Comparison of ENCODE assay signal across 34 cellular contexts in genomic region chr15:101543026-101543390, GRCh38.
"Had no signal": no experiment of that assay in that cellular context is flagged by ENCODE, and none has a peak within 500 bp of the region (broad histone marks: within the 10 kb centered on the region; RNA-seq: fewer than 3 reads in every experiment).

No MANE protein-coding gene starts in this region.

- ATAC-seq: activated CD8-positive, alpha-beta T cell treated with anti-CD3 and anti-CD28 coated beads for 36 hours; activated naive CD4-positive, alpha-beta T cell treated with anti-CD3 and anti-CD28 coated beads, Interleukin-2, amount 50 U/mL, for 72 hours; activated T-cell treated with anti-CD3 and anti-CD28 coated beads, Interleukin-2, amount 50 U/mL, for 4 hours; activated T-cell treated with anti-CD3 and anti-CD28 coated beads, Interleukin-2, amount 50 U/mL, for 72 hours; activated T-helper 17 cell treated with anti-CD3 and anti-CD28 coated beads, Interleukin-2, amount 50 U/mL, for 72 hours had no signal

- H3K27ac Mint-ChIP-seq: activated B cell treated with CpG ODN at 0.5 μM for 24 hours; activated CD4-positive, alpha-beta memory T cell treated with anti-CD3 and anti-CD28 coated beads for 36 hours; activated CD4-positive, alpha-beta T cell treated with anti-CD3 and anti-CD28 coated beads, Interleukin-2, amount 10 ng/mL, durations not matched to agents 24 days and 14 days; activated CD8-positive, alpha-beta T cell treated with anti-CD3 and anti-CD28 coated beads for 36 hours; activated naive CD4-positive, alpha-beta T cell treated with anti-CD3 and anti-CD28 coated beads for 36 hours; activated naive CD4-positive, alpha-beta T cell treated with anti-CD3 and anti-CD28 coated beads, Interleukin-2, amount 50 U/mL, for 72 hours; activated naive CD8-positive, alpha-beta T cell treated with anti-CD3 and anti-CD28 coated beads for 36 hours; activated T-cell treated with anti-CD3 and anti-CD28 coated beads, Interleukin-2, amount 50 U/mL, for 72 hours; activated T-helper 1 cell treated with anti-CD3 and anti-CD28 coated beads, Interleukin-12 subunit alpha, Interleukin-12 subunit beta, Interleukin-2, Interleukin-4 antibody, amounts not matched to agents 30 ng/mL and 10 ng/mL and 1 ng/mL, durations not matched to agents 14 hours and 24 hours and 36 hours; activated T-helper 17 cell treated with anti-CD3 and anti-CD28 coated beads, Interleukin-2, amount 50 U/mL, for 72 hours; T-helper 1 cell treated with Interleukin-12 subunit alpha and Interleukin-12 subunit beta and Interleukin-4 antibody, amounts not matched to agents 30 μg/mL and 1 μg/mL, for 36 hours; T-helper 2 cell treated with Interferon-gamma antibody and Interleukin-4, amounts not matched to agents 5 μg/mL and 100 μg/mL, for 36 hours had no signal

- H3K4me3 Mint-ChIP-seq: activated B cell treated with CpG ODN at 0.5 μM for 24 hours; activated CD4-positive, alpha-beta memory T cell treated with anti-CD3 and anti-CD28 coated beads for 36 hours; activated CD4-positive, alpha-beta T cell treated with anti-CD3 and anti-CD28 coated beads, Interleukin-2, amount 10 ng/mL, durations not matched to agents 24 days and 14 days; activated CD8-positive, alpha-beta T cell treated with anti-CD3 and anti-CD28 coated beads for 36 hours; activated naive CD4-positive, alpha-beta T cell treated with anti-CD3 and anti-CD28 coated beads for 36 hours; activated naive CD8-positive, alpha-beta T cell treated with anti-CD3 and anti-CD28 coated beads for 36 hours; activated T-cell treated with anti-CD3 and anti-CD28 coated beads, Interleukin-2, amount 50 U/mL, for 4 hours; activated T-cell treated with anti-CD3 and anti-CD28 coated beads, Interleukin-2, amount 50 U/mL, for 72 hours; activated T-helper 1 cell treated with anti-CD3 and anti-CD28 coated beads, Interleukin-12 subunit alpha, Interleukin-12 subunit beta, Interleukin-2, Interleukin-4 antibody, amounts not matched to agents 30 ng/mL and 10 ng/mL and 1 ng/mL, durations not matched to agents 14 hours and 24 hours and 36 hours; activated T-helper 17 cell treated with anti-CD3 and anti-CD28 coated beads, Interleukin-2, amount 50 U/mL, for 72 hours; central memory CD8-positive, alpha-beta T cell; T-helper 1 cell treated with Interleukin-12 subunit alpha and Interleukin-12 subunit beta and Interleukin-4 antibody, amounts not matched to agents 30 μg/mL and 1 μg/mL, for 36 hours; T-helper 2 cell treated with Interferon-gamma antibody and Interleukin-4, amounts not matched to agents 5 μg/mL and 100 μg/mL, for 36 hours had no signal

- H3K36me3 Mint-ChIP-seq: activated naive CD4-positive, alpha-beta T cell treated with anti-CD3 and anti-CD28 coated beads, Interleukin-2, amount 50 U/mL, for 72 hours had no signal

- H3K27ac ChIP-seq: adrenal gland, body of pancreas, brain microvascular endothelial cell, breast epithelium, VCaP had no signal

- H3K4me3 ChIP-seq: adrenal gland, body of pancreas, breast epithelium had no signal

- H3K27me3 ChIP-seq: adrenal gland, body of pancreas had no signal

- H3K4me1 ChIP-seq: adrenal gland, body of pancreas had no signal

- H3K9me3 ChIP-seq: adrenal gland, body of pancreas had no signal

- DNase-seq: activated B cell treated with CpG ODN at 0.5 μM for 24 hours; activated CD4-positive, alpha-beta memory T cell treated with anti-CD3 and anti-CD28 coated beads for 36 hours; activated CD4-positive, alpha-beta T cell treated with anti-CD3 and anti-CD28 coated beads for 4 hours; activated CD4-positive, alpha-beta T cell treated with anti-CD3 and anti-CD28 coated beads, Interleukin-2, amount 10 ng/mL, durations not matched to agents 24 days and 14 days; activated CD4-positive, alpha-beta T cell treated with anti-CD3 and anti-CD28 coated beads, Interleukin-2, amount 50 U/mL, for 1 hour; activated CD4-positive, alpha-beta T cell treated with anti-CD3 and anti-CD28 coated beads, Interleukin-2, amount 50 U/mL, for 4 hours; activated CD4-positive, CD25-positive, alpha-beta regulatory T cell treated with anti-CD3 and anti-CD28 coated beads, Interleukin-2, amount 50 U/mL, for 72 hours; activated CD8-positive, alpha-beta memory T cell treated with anti-CD3 and anti-CD28 coated beads, Interleukin-2, amount 50 U/mL, for 4 hours; activated CD8-positive, alpha-beta T cell treated with anti-CD3 and anti-CD28 coated beads for 36 hours; activated effector memory CD4-positive, alpha-beta T cell treated with anti-CD3 and anti-CD28 coated beads, Interleukin-2, amount 50 U/mL, for 16 hours; activated gamma-delta T cell treated with Interleukin-2 at 50 U/mL for 16 hours; activated naive CD4-positive, alpha-beta T cell; activated naive CD4-positive, alpha-beta T cell treated with anti-CD3 and anti-CD28 coated beads for 36 hours; activated naive CD4-positive, alpha-beta T cell treated with anti-CD3 and anti-CD28 coated beads, Interleukin-2, amount 50 U/mL, for 16 hours; activated naive CD8-positive, alpha-beta T cell treated with anti-CD3 and anti-CD28 coated beads for 36 hours; activated T-cell treated with anti-CD3 and anti-CD28 coated beads for 4 hours; activated T-cell treated with anti-CD3 and anti-CD28 coated beads, Interleukin-2, amount 50 U/mL, for 1 hour; activated T-cell treated with anti-CD3 and anti-CD28 coated beads, Interleukin-2, amount 50 U/mL, for 4 hours; activated T-cell treated with anti-CD3 and anti-CD28 coated beads, Interleukin-2, amount 50 U/mL, for 72 hours; aorta; brain microvascular endothelial cell; cerebellar nuclear complex; T-helper 2 cell; T-helper 9 cell had no signal

- H3K4me1 Mint-ChIP-seq: activated B cell treated with CpG ODN at 0.5 μM for 24 hours; activated CD4-positive, alpha-beta T cell treated with anti-CD3 and anti-CD28 coated beads, Interleukin-2, amount 10 ng/mL, durations not matched to agents 24 days and 14 days; activated naive CD8-positive, alpha-beta T cell treated with anti-CD3 and anti-CD28 coated beads for 36 hours; activated T-helper 17 cell treated with anti-CD3 and anti-CD28 coated beads, Interleukin-2, amount 50 U/mL, for 72 hours; central memory CD8-positive, alpha-beta T cell had no signal

- H3K36me3 ChIP-seq: adrenal gland, brain microvascular endothelial cell, breast epithelium had no signal

- H3K9me3 Mint-ChIP-seq: activated B cell treated with CpG ODN at 0.5 μM for 24 hours; activated CD4-positive, alpha-beta T cell treated with anti-CD3 and anti-CD28 coated beads, Interleukin-2, amount 10 ng/mL, durations not matched to agents 24 days and 14 days; activated T-cell treated with anti-CD3 and anti-CD28 coated beads, Interleukin-2, amount 50 U/mL, for 72 hours; activated T-helper 1 cell treated with anti-CD3 and anti-CD28 coated beads, Interleukin-12 subunit alpha, Interleukin-12 subunit beta, Interleukin-2, Interleukin-4 antibody, amounts not matched to agents 30 ng/mL and 10 ng/mL and 1 ng/mL, durations not matched to agents 14 hours and 24 hours and 36 hours; activated T-helper 17 cell treated with anti-CD3 and anti-CD28 coated beads, Interleukin-2, amount 50 U/mL, for 72 hours; central memory CD8-positive, alpha-beta T cell; T-helper 1 cell treated with Interleukin-12 subunit alpha and Interleukin-12 subunit beta and Interleukin-4 antibody, amounts not matched to agents 30 μg/mL and 1 μg/mL, for 36 hours; T-helper 2 cell treated with Interferon-gamma antibody and Interleukin-4, amounts not matched to agents 5 μg/mL and 100 μg/mL, for 36 hours had no signal
